In the genomic region with DNA sequence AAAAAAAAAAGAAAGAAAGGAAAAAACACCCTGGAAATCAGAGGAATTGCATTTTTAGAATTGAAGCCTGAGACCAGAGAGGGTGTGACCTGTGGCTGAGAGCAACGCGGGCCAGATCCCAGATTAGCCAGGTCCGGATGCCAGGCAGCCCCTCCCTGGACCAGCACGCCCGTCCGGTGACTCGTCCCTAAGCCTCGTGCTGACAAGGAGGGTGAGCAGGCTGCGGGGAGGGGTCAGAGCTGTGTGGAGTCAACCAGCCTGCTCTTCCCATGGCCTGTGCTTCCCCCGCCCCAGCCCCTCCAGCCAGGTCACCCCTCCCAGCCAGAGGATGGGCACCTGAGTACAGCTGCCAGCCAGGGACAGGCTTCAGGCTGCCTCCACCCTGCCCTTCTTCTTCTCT, we compare ENCODE assay signal across 8 cellular contexts. TPM values are rescaled to one million over a fixed set of nuclear protein-coding genes. Genes with fewer than 3 reads are reported as not detected.
DNase-seq lines count a peak whose midpoint lies in the region; ATAC-seq and TF ChIP-seq lines count a peak whose summit lies in the region.

No MANE protein-coding gene starts in this region.

- DNase-seq in GM04504 (ENCODE audit: low read depth) (peak; percentile 54), RPMI7951 (ENCODE audit: low read depth) (peak; percentile 81), colonic mucosa (peak; percentile 71), mucosa of gallbladder (ENCODE audit: low spot score) (peak; percentile 43), hypothalamus (lab: John Stamatoyannopoulos, UW) (no peak), DMS153 (lab: John Stamatoyannopoulos, UW) (no peak)

- no peak overlapping the region for H3K4me3 ChIP-seq in colonic mucosa

- intact Hi-C loops in colonic mucosa (cut with DNase I) = loop anchor here (5.0 kb wide), 1 partner anchor 48 kb away; no protein-coding TSS in a partner anchor

- peaks cover 7% of the 10 kb centered on the region for H3K4me1 ChIP-seq in colonic mucosa

- H3K27ac ChIP-seq in colonic mucosa = no peak overlapping the region

- H3K36me3 ChIP-seq in colonic mucosa = no peaks in the 10 kb centered on the region

- no peak for TF ChIP-seq CTCF in colonic mucosa (IDR thresholded peaks at IDR 0.05)

- H3K27me3 ChIP-seq in colonic mucosa = no peaks in the 10 kb centered on the region

- H3K9me3 ChIP-seq in colonic mucosa = no peaks in the 10 kb centered on the region

- peak overlapping the region in 1 of 2 donors; percentile 58 for H3K9ac ChIP-seq in colonic mucosa (ENCODE audit: low read depth in 2 of 2, low read length in 2 of 2)

- ATAC-seq in HG03520 (IDR thresholded peaks at IDR 0.05; ENCODE audit: unreplicated experiment) (no peak), HG02623 (IDR thresholded peaks at IDR 0.05; ENCODE audit: unreplicated experiment) (no peak)

RNA-seq across cellular contexts. Expression of a gene that starts 4.2 kb away (rescaled TPM):
- total RNA-seq in RPMI7951 (2014; rRNA removed; shearing (Covaris generic)) = 89.5 and 118 TPM in 2 replicates
- 100 to 1,000 TPM in 1 of 2 donors, 10 to 100 TPM in 1; 78.1 to 112 TPM for total RNA-seq in colonic mucosa
- 171 TPM for total RNA-seq in mucosa of gallbladder

Comparison
In these comparisons a context has a peak if more than half of its experiments do, and no peak if none do; other contexts are left out.
1. DNase-seq: peak in GM04504 (single experiment), RPMI7951 (single experiment), colonic mucosa (single experiment) and mucosa of gallbladder (single experiment); none in hypothalamus (0 of 51) and DMS153 (single experiment).